34 cellular contexts compared by ENCODE assay signal in the genomic region with DNA sequence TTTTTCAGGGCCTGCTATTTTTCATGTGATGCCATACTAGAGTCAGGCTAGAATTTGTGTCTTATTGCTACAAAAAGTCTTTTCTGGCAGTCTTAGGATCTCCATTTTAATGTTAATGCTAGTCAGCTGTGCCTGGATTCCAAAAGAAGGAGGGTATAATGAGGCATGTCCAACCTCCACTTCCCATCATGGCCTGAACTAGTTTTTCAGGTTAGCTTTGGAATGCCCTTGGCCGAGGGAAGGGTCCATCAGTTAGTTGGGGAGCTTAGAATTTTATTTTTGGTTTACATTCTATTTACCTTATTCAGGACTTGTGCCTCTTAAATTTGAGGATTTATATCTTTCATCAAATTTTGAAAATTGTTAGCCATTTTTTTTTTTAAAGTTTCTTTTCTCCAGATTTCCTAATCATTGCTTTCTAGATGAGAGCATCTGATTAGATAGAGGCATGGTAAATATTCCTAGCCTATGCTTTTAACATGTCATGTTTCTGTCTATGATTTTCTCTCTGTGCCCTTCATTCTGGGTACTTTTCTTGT.
"Had no signal": no experiment of that assay in that cellular context is flagged by ENCODE, and none has a peak within 500 bp of the region (broad histone marks: within the 10 kb centered on the region; RNA-seq: fewer than 3 reads in every experiment).

No MANE protein-coding gene starts in this region.

- H3K9me3 Mint-ChIP-seq: activated B cell treated with CpG ODN at 0.5 μM for 24 hours; activated naive CD4-positive, alpha-beta T cell treated with anti-CD3 and anti-CD28 coated beads, Interleukin-2, amount 50 U/mL, for 24 hours; activated T-cell treated with anti-CD3 and anti-CD28 coated beads, Interleukin-2, amount 50 U/mL, for 24 hours; central memory CD8-positive, alpha-beta T cell had no signal

- H3K27me3 Mint-ChIP-seq: activated naive CD8-positive, alpha-beta T cell had no signal

- H3K36me3 ChIP-seq: cardiac muscle cell had no signal

- H3K4me1 ChIP-seq: ascending aorta had no signal

- ATAC-seq: activated CD8-positive, alpha-beta memory T cell treated with anti-CD3 and anti-CD28 coated beads, Interleukin-2, amount 10 ng/mL, durations not matched to agents 7 days and 5 days; activated CD8-positive, alpha-beta T cell treated with anti-CD3 and anti-CD28 coated beads, Interleukin-2, amount 10 ng/mL, durations not matched to agents 7 days and 5 days; activated naive CD8-positive, alpha-beta T cell treated with anti-CD3 and anti-CD28 coated beads, Interleukin-2, amount 50 U/mL, for 24 hours had no signal

- H3K9me3 ChIP-seq: ascending aorta had no signal

- H3K27ac ChIP-seq: ascending aorta, cardiac muscle cell, VCaP had no signal

- H3K4me3 ChIP-seq: ascending aorta, cardiac muscle cell had no signal

- H3K4me1 Mint-ChIP-seq: activated B cell treated with CpG ODN at 0.5 μM for 24 hours; activated CD4-positive, alpha-beta T cell treated with anti-CD3 and anti-CD28 coated beads, Interleukin-2, amount 10 ng/mL, durations not matched to agents 7 days and 5 days; activated CD8-positive, alpha-beta memory T cell treated with anti-CD3 and anti-CD28 coated beads, Interleukin-2, amount 10 ng/mL, durations not matched to agents 7 days and 5 days; activated naive CD4-positive, alpha-beta T cell treated with anti-CD3 and anti-CD28 coated beads, Interleukin-2, amount 10 ng/mL, durations not matched to agents 7 days and 5 days; activated naive CD4-positive, alpha-beta T cell treated with anti-CD3 and anti-CD28 coated beads, Interleukin-2, amount 50 U/mL, for 24 hours; activated naive CD8-positive, alpha-beta T cell treated with anti-CD3 and anti-CD28 coated beads, Interleukin-2, amount 10 ng/mL, durations not matched to agents 7 days and 5 days; brain; central memory CD8-positive, alpha-beta T cell had no signal

- H3K4me3 Mint-ChIP-seq: activated B cell treated with CpG ODN at 0.5 μM for 24 hours; activated CD4-positive, alpha-beta memory T cell treated with anti-CD3 and anti-CD28 coated beads for 36 hours; activated CD4-positive, alpha-beta T cell treated with anti-CD3 and anti-CD28 coated beads, Interleukin-2, amount 10 ng/mL, durations not matched to agents 7 days and 5 days; activated CD8-positive, alpha-beta memory T cell treated with anti-CD3 and anti-CD28 coated beads, Interleukin-2, amount 10 ng/mL, durations not matched to agents 7 days and 5 days; activated CD8-positive, alpha-beta T cell treated with anti-CD3 and anti-CD28 coated beads, Interleukin-2, amount 10 ng/mL, durations not matched to agents 7 days and 5 days; activated naive CD4-positive, alpha-beta T cell treated with anti-CD3 and anti-CD28 coated beads, Interleukin-2, amount 10 ng/mL, durations not matched to agents 7 days and 5 days; activated naive CD4-positive, alpha-beta T cell treated with anti-CD3 and anti-CD28 coated beads, Interleukin-2, amount 50 U/mL, for 24 hours; activated naive CD8-positive, alpha-beta T cell; activated naive CD8-positive, alpha-beta T cell treated with anti-CD3 and anti-CD28 coated beads, Interleukin-2, amount 10 ng/mL, durations not matched to agents 7 days and 5 days; activated naive CD8-positive, alpha-beta T cell treated with anti-CD3 and anti-CD28 coated beads, Interleukin-2, amount 50 U/mL, for 24 hours; activated T-cell treated with anti-CD3 and anti-CD28 coated beads, Interleukin-2, amount 50 U/mL, for 24 hours; brain; central memory CD8-positive, alpha-beta T cell; T-helper 1 cell treated with Interleukin-12 subunit alpha and Interleukin-12 subunit beta and Interleukin-4 antibody, amounts not matched to agents 30 μg/mL and 1 μg/mL, for 36 hours; T-helper 2 cell treated with Interferon-gamma antibody and Interleukin-4, amounts not matched to agents 5 μg/mL and 100 μg/mL, for 36 hours had no signal

- H3K27ac Mint-ChIP-seq: activated B cell treated with CpG ODN at 0.5 μM for 24 hours; activated CD4-positive, alpha-beta memory T cell treated with anti-CD3 and anti-CD28 coated beads for 36 hours; activated CD4-positive, alpha-beta T cell treated with anti-CD3 and anti-CD28 coated beads, Interleukin-2, amount 10 ng/mL, durations not matched to agents 7 days and 5 days; activated CD8-positive, alpha-beta memory T cell treated with anti-CD3 and anti-CD28 coated beads, Interleukin-2, amount 10 ng/mL, durations not matched to agents 7 days and 5 days; activated CD8-positive, alpha-beta T cell treated with anti-CD3 and anti-CD28 coated beads, Interleukin-2, amount 10 ng/mL, durations not matched to agents 7 days and 5 days; activated naive CD4-positive, alpha-beta T cell treated with anti-CD3 and anti-CD28 coated beads, Interleukin-2, amount 10 ng/mL, durations not matched to agents 7 days and 5 days; activated naive CD4-positive, alpha-beta T cell treated with anti-CD3 and anti-CD28 coated beads, Interleukin-2, amount 50 U/mL, for 24 hours; activated naive CD8-positive, alpha-beta T cell; activated naive CD8-positive, alpha-beta T cell treated with anti-CD3 and anti-CD28 coated beads, Interleukin-2, amount 10 ng/mL, durations not matched to agents 7 days and 5 days; activated naive CD8-positive, alpha-beta T cell treated with anti-CD3 and anti-CD28 coated beads, Interleukin-2, amount 50 U/mL, for 24 hours; activated T-cell treated with anti-CD3 and anti-CD28 coated beads, Interleukin-2, amount 50 U/mL, for 24 hours; activated T-helper 2 cell treated with anti-CD3 and anti-CD28 coated beads, Interferon-gamma antibody, Interleukin-2, Interleukin-4, amounts not matched to agents 10 μg/mL and 5 μg/mL and 100 μg/mL, durations not matched to agents 14 hours and 24 hours and 36 hours; T-helper 1 cell treated with Interleukin-12 subunit alpha and Interleukin-12 subunit beta and Interleukin-4 antibody, amounts not matched to agents 30 μg/mL and 1 μg/mL, for 36 hours; T-helper 2 cell treated with Interferon-gamma antibody and Interleukin-4, amounts not matched to agents 5 μg/mL and 100 μg/mL, for 36 hours had no signal

- DNase-seq: activated B cell treated with CpG ODN at 0.5 μM for 24 hours; activated CD4-positive, alpha-beta memory T cell treated with anti-CD3 and anti-CD28 coated beads for 36 hours; activated CD4-positive, alpha-beta T cell treated with anti-CD3 and anti-CD28 coated beads for 4 hours; activated CD4-positive, CD25-positive, alpha-beta regulatory T cell treated with anti-CD3 and anti-CD28 coated beads, Interleukin-2, amount 50 U/mL, for 72 hours; activated CD8-positive, alpha-beta memory T cell treated with anti-CD3 and anti-CD28 coated beads for 24 hours; activated CD8-positive, alpha-beta memory T cell treated with anti-CD3 and anti-CD28 coated beads, Interleukin-2, amount 10 ng/mL, durations not matched to agents 7 days and 5 days; activated CD8-positive, alpha-beta memory T cell treated with anti-CD3 and anti-CD28 coated beads, Interleukin-2, amount 50 U/mL, for 48 hours; activated CD8-positive, alpha-beta T cell treated with anti-CD3 and anti-CD28 coated beads, Interleukin-2, amount 10 ng/mL, durations not matched to agents 7 days and 5 days; activated effector memory CD4-positive, alpha-beta T cell treated with Interleukin-2 at 50 U/mL for 16 hours; activated gamma-delta T cell; activated naive CD4-positive, alpha-beta T cell treated with anti-CD3 and anti-CD28 coated beads, Interleukin-2, amount 10 ng/mL, durations not matched to agents 7 days and 5 days; activated naive CD4-positive, alpha-beta T cell treated with Interleukin-2 at 50 U/mL for 16 hours; activated naive CD8-positive, alpha-beta T cell treated with anti-CD3 and anti-CD28 coated beads, Interleukin-2, amount 10 ng/mL, durations not matched to agents 7 days and 5 days; activated naive CD8-positive, alpha-beta T cell treated with anti-CD3 and anti-CD28 coated beads, Interleukin-2, amount 50 U/mL, for 24 hours; activated T-cell treated with anti-CD3 and anti-CD28 coated beads, Interleukin-2, amount 50 U/mL, for 24 hours; activated T-cell treated with anti-CD3 and anti-CD28 coated beads, Interleukin-2, amount 50 U/mL, for 48 hours; amygdala; anterior cingulate cortex; caudate nucleus; cerebellar nuclear complex; T-helper 1 cell; T-helper 2 cell; T-helper 9 cell had no signal
